In the genomic region with DNA sequence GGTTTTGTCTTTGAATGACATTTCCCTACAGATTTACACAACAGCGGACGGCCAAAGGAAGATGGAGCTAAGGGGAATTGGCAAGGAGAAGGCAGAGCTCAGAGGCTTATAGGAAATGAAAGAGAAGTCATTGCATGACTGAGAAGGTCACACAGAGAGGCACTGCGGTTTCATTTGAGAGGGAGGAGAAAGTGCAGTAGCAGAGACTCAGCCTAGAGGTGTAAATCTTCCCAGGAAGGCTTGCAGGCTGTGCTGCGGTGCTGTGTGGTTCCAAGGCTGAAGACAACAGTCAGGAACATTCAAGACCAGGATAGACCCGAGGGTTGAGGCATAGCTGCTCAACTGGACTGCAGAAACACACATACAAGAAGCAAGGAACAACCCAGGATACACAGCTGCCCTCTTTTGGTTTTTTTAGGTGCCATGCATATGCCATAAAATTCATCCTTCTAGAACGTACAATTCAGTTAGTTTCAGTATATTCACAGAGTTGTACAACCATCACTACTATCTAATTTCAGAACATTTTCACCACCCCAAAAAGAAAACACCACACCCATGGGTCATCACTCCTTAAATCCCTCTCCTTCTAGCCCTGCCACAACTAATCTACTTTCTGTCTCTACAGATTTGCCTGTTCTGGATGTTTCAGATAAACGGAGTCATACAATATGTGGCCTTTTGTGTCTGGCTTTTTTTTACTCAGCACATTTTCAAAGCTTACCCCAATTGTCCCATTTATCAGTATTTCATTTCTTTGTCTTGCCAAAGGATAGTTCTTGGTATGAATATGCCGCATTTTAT, we compare ENCODE assay signal across 8 cellular contexts.
DNase-seq lines count a peak whose midpoint lies in the region; ATAC-seq and TF ChIP-seq lines count a peak whose summit lies in the region.
"Not testable (repeated sequence)": the region's sequence is repeated elsewhere in the genome, so short reads cannot be mapped to it uniquely, and the experiment has no call there.

No MANE protein-coding gene starts in this region.

- not testable (repeated sequence) for H3K27me3 Mint-ChIP-seq in CD8-positive, alpha-beta memory T cell; T-helper 17 cell; activated naive CD4-positive, alpha-beta T cell treated with anti-CD3 and anti-CD28 coated beads, Interleukin-2, amount 50 U/mL, for 24 hours

- H3K9me3 ChIP-seq in CD8-positive, alpha-beta memory T cell (ENCODE audit: low read length); T-helper 17 cell (ENCODE audit: control insufficient read depth, low read length, poor library complexity, severe bottlenecking); heart left ventricle: not testable (repeated sequence)

- CTCF ChIA-PET in CD8-positive, alpha-beta memory T cell (lab: Charles Lee) = not testable (repeated sequence)

- TF ChIP-seq POLR2A in heart left ventricle (IDR thresholded peaks at IDR 0.05) = not testable (repeated sequence)

- not testable (repeated sequence) for DNase-seq in CD8-positive, alpha-beta memory T cell; T-helper 17 cell; heart left ventricle
- peak; percentile 1 for DNase-seq in HS-27A (ENCODE audit: low read depth)
- peak; percentile 10 for DNase-seq in stimulated activated CD4-positive, alpha-beta T cell treated with anti-CD3 and anti-CD28 coated beads, Interleukin-15, amount 100 ng/mL, for 24 hours

- not testable (repeated sequence) for TF ChIP-seq CTCF in heart left ventricle (IDR thresholded peaks at IDR 0.05)

- H3K27ac ChIP-seq in CD8-positive, alpha-beta memory T cell (ENCODE audit: low read depth, low read length); heart left ventricle: not testable (repeated sequence)

- ATAC-seq in GM19438 (IDR thresholded peaks at IDR 0.05; ENCODE audit: low read depth, unreplicated experiment) (peak; percentile 70), HG02798 (IDR thresholded peaks at IDR 0.05; ENCODE audit: poor library complexity, unreplicated experiment) (peak; percentile 76), T-helper 17 cell (peak; percentile 68), heart left ventricle (peak in 3 of 4 donors; percentile 26 to 63 (median 43))

- H3K4me1 ChIP-seq in CD8-positive, alpha-beta memory T cell (ENCODE audit: insufficient read depth, low read length); heart left ventricle: not testable (repeated sequence)

- not testable (repeated sequence) for H3K36me3 Mint-ChIP-seq in CD8-positive, alpha-beta memory T cell; T-helper 17 cell (ENCODE audit: low read depth); activated naive CD4-positive, alpha-beta T cell treated with anti-CD3 and anti-CD28 coated beads, Interleukin-2, amount 50 U/mL, for 24 hours

- H3K4me3 Mint-ChIP-seq in CD8-positive, alpha-beta memory T cell = peak overlapping the region in 5 of 7 donors; percentile 28 to 59 (median 54)
- H3K4me3 Mint-ChIP-seq in T-helper 17 cell = not testable (repeated sequence)
- H3K4me3 Mint-ChIP-seq in activated naive CD4-positive, alpha-beta T cell treated with anti-CD3 and anti-CD28 coated beads, Interleukin-2, amount 50 U/mL, for 24 hours = peak overlapping the region; percentile 39

- H3K27me3 ChIP-seq in CD8-positive, alpha-beta memory T cell (ENCODE audit: insufficient read depth, low read length, poor library complexity, severe bottlenecking); heart left ventricle: not testable (repeated sequence)

- not testable (repeated sequence) for H3K27ac Mint-ChIP-seq in CD8-positive, alpha-beta memory T cell; T-helper 17 cell; activated naive CD4-positive, alpha-beta T cell treated with anti-CD3 and anti-CD28 coated beads, Interleukin-2, amount 50 U/mL, for 24 hours

- not testable (repeated sequence) for H3K36me3 ChIP-seq in CD8-positive, alpha-beta memory T cell (ENCODE audit: insufficient read depth, low read length); heart left ventricle

- peaks cover 6 to 12% (median 10%) of the 10 kb centered on the region in 3 donors for H3K4me1 Mint-ChIP-seq in CD8-positive, alpha-beta memory T cell
- not testable (repeated sequence) for H3K4me1 Mint-ChIP-seq in T-helper 17 cell
- H3K4me1 Mint-ChIP-seq in activated naive CD4-positive, alpha-beta T cell treated with anti-CD3 and anti-CD28 coated beads, Interleukin-2, amount 50 U/mL, for 24 hours = peaks cover 11% of the 10 kb centered on the region

- POLR2A ChIA-PET in CD8-positive, alpha-beta memory T cell (lab: Charles Lee) = not testable (repeated sequence)

- H3K4me3 ChIP-seq in CD8-positive, alpha-beta memory T cell (ENCODE audit: low read length); heart left ventricle: not testable (repeated sequence)

- 65 to 71% (median 66%) methylated on average over 6 to 8 of the region's 8 CpGs for WGBS in heart left ventricle, 4 donors

- not testable (repeated sequence) for H3K9me3 Mint-ChIP-seq in CD8-positive, alpha-beta memory T cell; activated naive CD4-positive, alpha-beta T cell treated with anti-CD3 and anti-CD28 coated beads, Interleukin-2, amount 50 U/mL, for 24 hours

- intact Hi-C loops in heart left ventricle (cut with DNase I) = not testable (repeated sequence)
